10 cellular contexts compared by ENCODE assay signal in genomic region chr1:97906567-97907228, GRCh38. TPM values are rescaled to one million over a fixed set of nuclear protein-coding genes. Genes with fewer than 3 reads are reported as not detected.
DNase-seq lines count a peak whose midpoint lies in the region; ATAC-seq lines count a peak whose summit lies in the region.
"Had no signal": no experiment of that assay in that cellular context is flagged by ENCODE, and none has a peak within 500 bp of the region (broad histone marks: within the 10 kb centered on the region; RNA-seq: fewer than 3 reads in every experiment).

No MANE protein-coding gene starts in this region.

- H3K9ac ChIP-seq in GM23248: peak overlapping the region; percentile 62

- DNase-seq in GM23248 (peak; percentile 97), SIG-M5 (lab: John Stamatoyannopoulos, UW) (peak; percentile 65), foreskin melanocyte (peak; percentile 46), pulmonary artery endothelial cell (ENCODE audit: low read depth, low spot score) (peak; percentile 80), UCSD-AML1 (lab: John Stamatoyannopoulos, UW; ENCODE audit: unreplicated experiment) (no peak), 8988T (no peak)
- DNase-seq: activated naive CD8-positive, alpha-beta T cell treated with anti-CD3 and anti-CD28 coated beads, Interleukin-2, amount 10 ng/mL, durations not matched to agents 7 days and 5 days had no signal

- in situ Hi-C loops in GM23248 (cut with MboI): no loop called here

- H3K4me1 ChIP-seq in GM23248 (ENCODE audit: insufficient read depth): peaks cover 71% of the 10 kb centered on the region

- no peaks in the 10 kb centered on the region for H3K9me2 ChIP-seq in GM23248 (ENCODE audit: insufficient read depth)

- WGBS in GM23248 (ENCODE audit: low coverage in 1 of 2, low lambda C conversion rate in 2 of 2, missing lambda C conversion rate in 2 of 2), 2 experiments: 21 to 23% methylated on average over 7 of the region's 7 CpGs

- ATAC-seq in HG02678 (IDR thresholded peaks at IDR 0.05; ENCODE audit: unreplicated experiment) (no peak), HG02759 (IDR thresholded peaks at IDR 0.05; ENCODE audit: unreplicated experiment) (no peak)
- ATAC-seq: stimulated activated effector memory CD8-positive, alpha-beta T cell treated with anti-CD3 and anti-CD28 coated beads, Interleukin-12 subunit alpha, Interleukin-12 subunit beta, amount 100 ng/mL, for 72 hours had no signal

- H3K9me3 ChIP-seq in GM23248 (ENCODE audit: low read depth): no peaks in the 10 kb centered on the region

- no peaks in the 10 kb centered on the region for H3K36me3 ChIP-seq in GM23248 (ENCODE audit: low read depth)

- peak overlapping the region; percentile 34 for H3K4me3 ChIP-seq in GM23248

- H3K79me2 ChIP-seq in GM23248 (ENCODE audit: insufficient read depth): peaks cover 84% of the 10 kb centered on the region

- no peaks in the 10 kb centered on the region for H3K27me3 ChIP-seq in GM23248 (replicated peaks; ENCODE audit: insufficient read depth)

- no peaks in the 10 kb centered on the region for H4K20me1 ChIP-seq in GM23248 (ENCODE audit: insufficient read depth)

- H2AFZ ChIP-seq in GM23248: peak overlapping the region; percentile 7; the same call in 1 of the 2 replicates

- peak overlapping the region; percentile 77 for H3K4me2 ChIP-seq in GM23248 (ENCODE audit: unreplicated experiment)

- peaks cover 42% of the 10 kb centered on the region for H3F3A ChIP-seq in GM23248 (ENCODE audit: insufficient read depth)

- H3K27ac ChIP-seq in GM23248: peak overlapping the region; percentile 93

RNA-seq across cellular contexts. Expression of gene DPYD, which starts 14.1 kb away (rescaled TPM):
- total RNA-seq in GM23248 (2014; rRNA removed; shearing (Covaris generic)): 70.7 and 75.5 TPM in 2 replicates
- polyA plus RNA-seq in GM23248 (2016; fragmentation: Nextera tagmentation; extraction: Ambion mirVana): 38.4 and 38.6 TPM in 2 replicates
- 50.6 and 54.7 TPM in 2 replicates for total RNA-seq in pulmonary artery endothelial cell

Comparison
In these comparisons a context has a peak if more than half of its experiments do, and no peak if none do; other contexts are left out.
1. DNase-seq: peak in GM23248 (single experiment), SIG-M5 (single experiment), foreskin melanocyte (single experiment) and pulmonary artery endothelial cell (single experiment); none in UCSD-AML1 (single experiment) and 8988T (single experiment).